ENCODE assay signal across 19 cellular contexts in the genomic region with DNA sequence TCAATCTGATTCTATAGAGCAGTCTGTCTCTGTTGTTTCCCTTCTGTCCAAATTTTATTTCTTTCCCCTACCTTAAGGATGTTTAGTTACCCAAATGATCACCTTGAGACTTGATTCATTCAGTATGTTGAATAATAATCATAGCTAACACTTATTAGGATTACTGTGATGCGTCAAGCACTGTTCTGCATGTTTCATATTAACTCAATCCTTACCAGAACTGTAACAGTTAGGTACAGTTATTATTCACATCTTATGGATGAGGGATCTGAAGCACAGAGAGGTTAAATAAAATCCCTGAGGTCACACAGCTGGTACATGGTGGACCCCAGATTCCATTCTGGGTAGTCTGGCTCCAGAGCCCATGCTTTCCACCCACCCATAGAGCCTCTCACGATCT.
A peak's percentile ranks its signal among the peaks of the same experiment; 100 is the strongest.
DNase-seq lines count a peak whose midpoint lies in the region; ATAC-seq and TF ChIP-seq lines count a peak whose summit lies in the region.
"Had no signal": no experiment of that assay in that cellular context is flagged by ENCODE, and none has a peak within 500 bp of the region (broad histone marks: within the 10 kb centered on the region; RNA-seq: fewer than 3 reads in every experiment).

No MANE protein-coding gene starts in this region.

- H3K18ac ChIP-seq in IMR-90 (ENCODE audit: low read depth, low read length), result no peak overlapping the region

- peaks cover 41% of the 10 kb centered on the region for H3K4me1 Mint-ChIP-seq in activated CD8-positive, alpha-beta memory T cell treated with anti-CD3 and anti-CD28 coated beads, Interleukin-2, amount 10 ng/mL, durations not matched to agents 7 days and 5 days
- H3K4me1 Mint-ChIP-seq in central memory CD8-positive, alpha-beta T cell, result peaks cover 23% of the 10 kb centered on the region
- H3K4me1 Mint-ChIP-seq in stimulated activated memory B cell treated with anti-CD40 and anti-IgM and Interleukin-4, amounts not matched to agents 10 μg/mL and 1 μg/mL and 100 μg/mL, for 72 hours, result peaks cover 62% of the 10 kb centered on the region
- H3K4me1 Mint-ChIP-seq in GM23338, result peaks cover 3% of the 10 kb centered on the region; the same call in 2 of the 3 replicates

- H3K36me3 ChIP-seq in IMR-90 (ENCODE audit: control insufficient read depth, insufficient read depth, low read length) (peaks cover 23% of the 10 kb centered on the region; the same call in 1 of the 2 replicates), ascending aorta (no peaks in the 10 kb centered on the region), GM23338 (ENCODE audit: insufficient read depth) (no peaks in the 10 kb centered on the region)
- H3K36me3 ChIP-seq: transverse colon had no signal

- no peak overlapping the region for H4K5ac ChIP-seq in IMR-90 (ENCODE audit: low read depth, low read length)

- H3F3A ChIP-seq in GM23338 (replicated peaks; ENCODE audit: low read depth), result no peaks in the 10 kb centered on the region

- H3K9me3 ChIP-seq in IMR-90 (ENCODE audit: control insufficient read depth, insufficient read depth, low read length), result no peaks in the 10 kb centered on the region
- H3K9me3 ChIP-seq in ascending aorta, result no peaks in the 10 kb centered on the region
- H3K9me3 ChIP-seq: body of pancreas, Caco-2, esophagus squamous epithelium, transverse colon had no signal

- no peaks in the 10 kb centered on the region for H3K4me1 ChIP-seq in IMR-90 (ENCODE audit: control insufficient read depth, insufficient read depth, low read length)
- peaks cover 0 to 3% of the 10 kb centered on the region in 2 donors for H3K4me1 ChIP-seq in ascending aorta
- no peaks in the 10 kb centered on the region for H3K4me1 ChIP-seq in GM23338 (ENCODE audit: insufficient read depth)
- H3K4me1 ChIP-seq: Caco-2 had no signal

- peak overlapping the region; percentile 69 for H3K4me3 Mint-ChIP-seq in activated CD8-positive, alpha-beta memory T cell treated with anti-CD3 and anti-CD28 coated beads, Interleukin-2, amount 10 ng/mL, durations not matched to agents 7 days and 5 days
- peak overlapping the region; percentile 73 for H3K4me3 Mint-ChIP-seq in central memory CD8-positive, alpha-beta T cell
- peak overlapping the region; percentile 58 for H3K4me3 Mint-ChIP-seq in stimulated activated memory B cell treated with anti-CD40 and anti-IgM and Interleukin-4, amounts not matched to agents 10 μg/mL and 1 μg/mL and 100 μg/mL, for 72 hours
- H3K4me3 Mint-ChIP-seq in GM23338, result no peak overlapping the region
- H3K4me3 Mint-ChIP-seq: nephron had no signal

- H3K4me3 ChIP-seq in IMR-90 (ENCODE audit: insufficient read depth, low read depth, low read length) (no peak overlapping the region), ascending aorta (no peak overlapping the region), GM23338 (no peak overlapping the region)
- H3K4me3 ChIP-seq: body of pancreas, esophagus squamous epithelium, transverse colon had no signal

- H3K56ac ChIP-seq in IMR-90 (ENCODE audit: extremely low read depth, insufficient read depth, low read length), result no peak overlapping the region

- H3K27ac Mint-ChIP-seq in activated CD8-positive, alpha-beta memory T cell treated with anti-CD3 and anti-CD28 coated beads, Interleukin-2, amount 10 ng/mL, durations not matched to agents 7 days and 5 days, result peak overlapping the region; percentile 91
- H3K27ac Mint-ChIP-seq in central memory CD8-positive, alpha-beta T cell (ENCODE audit: low read depth), result peak overlapping the region; percentile 93
- peak overlapping the region; percentile 91 for H3K27ac Mint-ChIP-seq in stimulated activated memory B cell treated with anti-CD40 and anti-IgM and Interleukin-4, amounts not matched to agents 10 μg/mL and 1 μg/mL and 100 μg/mL, for 72 hours
- no peak overlapping the region for H3K27ac Mint-ChIP-seq in GM23338

- H3K9me3 Mint-ChIP-seq in activated CD8-positive, alpha-beta memory T cell treated with anti-CD3 and anti-CD28 coated beads, Interleukin-2, amount 10 ng/mL, durations not matched to agents 7 days and 5 days (ENCODE audit: low read depth), result no peaks in the 10 kb centered on the region
- no peaks in the 10 kb centered on the region for H3K9me3 Mint-ChIP-seq in central memory CD8-positive, alpha-beta T cell
- H3K9me3 Mint-ChIP-seq in stimulated activated memory B cell treated with anti-CD40 and anti-IgM and Interleukin-4, amounts not matched to agents 10 μg/mL and 1 μg/mL and 100 μg/mL, for 72 hours, result no peaks in the 10 kb centered on the region
- H3K9me3 Mint-ChIP-seq in GM23338, result no peaks in the 10 kb centered on the region
- H3K9me3 Mint-ChIP-seq: activated B cell treated with CpG ODN at 0.5 μM for 24 hours; activated T-helper 2 cell treated with anti-CD3 and anti-CD28 coated beads, Interferon-gamma antibody, Interleukin-2, Interleukin-4, amounts not matched to agents 10 μg/mL and 5 μg/mL and 100 μg/mL, durations not matched to agents 14 hours and 24 hours and 36 hours; nephron had no signal

- H3K23ac ChIP-seq in IMR-90 (ENCODE audit: low read depth, low read length), result no peak overlapping the region

- no peaks in the 10 kb centered on the region for H3K9me2 ChIP-seq in GM23338 (ENCODE audit: insufficient read depth)

- no peak overlapping the region for H2BK120ac ChIP-seq in IMR-90 (ENCODE audit: low read depth, low read length)

- H2BK5ac ChIP-seq in IMR-90 (ENCODE audit: low read depth, low read length, poor library complexity, severe bottlenecking), result no peak overlapping the region

- no peak overlapping the region for H4K91ac ChIP-seq in IMR-90 (ENCODE audit: insufficient read depth, low read depth, low read length)

- H3K4ac ChIP-seq in IMR-90 (ENCODE audit: low read depth, low read length), result no peak overlapping the region

- H2AK9ac ChIP-seq in IMR-90 (replicated peaks; ENCODE audit: low read depth, low read length, poor library complexity), result no peak overlapping the region

- CTCF ChIA-PET in activated CD8-positive, alpha-beta memory T cell treated with anti-CD3 and anti-CD28 coated beads, Interleukin-2, amount 10 ng/mL, durations not matched to agents 7 days and 5 days (lab: Charles Lee), result interaction anchor here (0.7 to 1.7 kb wide), 3 partner anchors 9 to 187 kb away, joined by 4 to 5 read pairs (median 4); partner anchors contain the start of gene KAT6B
- CTCF ChIA-PET in IMR-90 (lab: Yijun Ruan, JAX), result interaction anchor here (0.7 kb wide), 1 partner anchor 134 kb away, joined by 3 read pairs; no protein-coding TSS in a partner anchor

- H3K36me3 Mint-ChIP-seq in activated CD8-positive, alpha-beta memory T cell treated with anti-CD3 and anti-CD28 coated beads, Interleukin-2, amount 10 ng/mL, durations not matched to agents 7 days and 5 days, result peaks cover 26% of the 10 kb centered on the region
- H3K36me3 Mint-ChIP-seq in central memory CD8-positive, alpha-beta T cell (ENCODE audit: insufficient read depth), result peaks cover 4% of the 10 kb centered on the region
- H3K36me3 Mint-ChIP-seq in stimulated activated memory B cell treated with anti-CD40 and anti-IgM and Interleukin-4, amounts not matched to agents 10 μg/mL and 1 μg/mL and 100 μg/mL, for 72 hours, result peaks cover 12% of the 10 kb centered on the region
- no peaks in the 10 kb centered on the region for H3K36me3 Mint-ChIP-seq in GM23338 (ENCODE audit: low read depth)

- H2AK5ac ChIP-seq in IMR-90 (ENCODE audit: low read depth, low read length), result no peak overlapping the region

- POLR2A ChIA-PET in IMR-90 (lab: Charles Lee; ENCODE audit: unreplicated experiment), result no interaction called here

- H3K9me1 ChIP-seq in IMR-90 (ENCODE audit: insufficient read depth, low read length), result peaks cover 7% of the 10 kb centered on the region; the same call in 1 of the 2 replicates

- no peak for ATAC-seq in activated CD8-positive, alpha-beta memory T cell treated with anti-CD3 and anti-CD28 coated beads, Interleukin-2, amount 10 ng/mL, durations not matched to agents 7 days and 5 days
- ATAC-seq in IMR-90 (ENCODE audit: low read depth), result no peak
- ATAC-seq in central memory CD8-positive, alpha-beta T cell (replicated peaks; ENCODE audit: extremely low read depth, poor library complexity, severe bottlenecking), result no peak
- no peak for ATAC-seq in stimulated activated memory B cell treated with anti-CD40 and anti-IgM and Interleukin-4, amounts not matched to agents 10 μg/mL and 1 μg/mL and 100 μg/mL, for 72 hours
- ATAC-seq in HG02884 (IDR thresholded peaks at IDR 0.05; ENCODE audit: unreplicated experiment), result no peak
- no peak for ATAC-seq in GM23338

- intact Hi-C loops in IMR-90 (cut with micrococcal nuclease), result no loop called here
- intact Hi-C loops in ascending aorta (cut with DNase I), result no loop called here

- H3K27ac ChIP-seq in IMR-90 (ENCODE audit: insufficient read depth, low read length) (no peak overlapping the region), ascending aorta (no peak overlapping the region), GM23338 (ENCODE audit: low read depth) (no peak overlapping the region)
- H3K27ac ChIP-seq: body of pancreas had no signal

- TF ChIP-seq POLR2A in IMR-90 (IDR thresholded peaks at IDR 0.05; ENCODE audit: low read depth, low read length), result no peak

- H4K8ac ChIP-seq in IMR-90 (ENCODE audit: low read depth in 2 of 2, low read length in 2 of 2), result no peak overlapping the region

- no peak overlapping the region for H2AFZ ChIP-seq in IMR-90 (replicated peaks; ENCODE audit: low read length, poor library complexity)
- H2AFZ ChIP-seq in GM23338, result no peak overlapping the region

- no peak overlapping the region for H3K4me2 ChIP-seq in IMR-90 (ENCODE audit: low read depth, low read length)
- H3K4me2 ChIP-seq in GM23338, result no peak overlapping the region

- TF ChIP-seq CTCF in IMR-90 (conservative IDR thresholded peaks at IDR 0.05; ENCODE audit: low read depth, low read length) (no peak), ascending aorta (IDR thresholded peaks at IDR 0.05) (no peak), GM23338 (conservative IDR thresholded peaks at IDR 0.05; ENCODE audit: low read depth in 2 of 2) (no peak)

- H4K20me1 ChIP-seq in IMR-90 (ENCODE audit: insufficient read depth, low read length) (no peaks in the 10 kb centered on the region), GM23338 (replicated peaks; ENCODE audit: insufficient read depth) (no peaks in the 10 kb centered on the region)

- H3K27me3 ChIP-seq in IMR-90 (ENCODE audit: control insufficient read depth, insufficient read depth, low read length) (no peaks in the 10 kb centered on the region), ascending aorta (no peaks in the 10 kb centered on the region), GM23338 (ENCODE audit: insufficient read depth) (no peaks in the 10 kb centered on the region)
- H3K27me3 ChIP-seq: body of pancreas, esophagus squamous epithelium, transverse colon had no signal

- peaks cover 8 to 34% of the 10 kb centered on the region in 2 experiments; a peak in 3 of 4 replicates for H3K79me1 ChIP-seq in IMR-90 (ENCODE audit: low read depth in 1 of 2, low read length in 2 of 2)

- H3K14ac ChIP-seq in IMR-90 (replicated peaks; ENCODE audit: low read depth, low read length), result 0 out of 2 replicates have a peak overlapping the region, but pooled peaks have one; percentile 7

- no peak overlapping the region for H2BK15ac ChIP-seq in IMR-90 (ENCODE audit: low read depth, low read length)

- H3K9ac ChIP-seq in IMR-90 (ENCODE audit: low read depth, low read length), result no peak overlapping the region

- no peaks in the 10 kb centered on the region for H3K27me3 Mint-ChIP-seq in activated CD8-positive, alpha-beta memory T cell treated with anti-CD3 and anti-CD28 coated beads, Interleukin-2, amount 10 ng/mL, durations not matched to agents 7 days and 5 days
- H3K27me3 Mint-ChIP-seq in central memory CD8-positive, alpha-beta T cell, result no peaks in the 10 kb centered on the region
- no peaks in the 10 kb centered on the region for H3K27me3 Mint-ChIP-seq in stimulated activated memory B cell treated with anti-CD40 and anti-IgM and Interleukin-4, amounts not matched to agents 10 μg/mL and 1 μg/mL and 100 μg/mL, for 72 hours
- no peaks in the 10 kb centered on the region for H3K27me3 Mint-ChIP-seq in GM23338 (ENCODE audit: insufficient read depth, low read depth, poor library complexity)
- H3K27me3 Mint-ChIP-seq: activated B cell treated with CpG ODN at 0.5 μM for 24 hours had no signal

- no peak for DNase-seq in activated CD8-positive, alpha-beta memory T cell treated with anti-CD3 and anti-CD28 coated beads, Interleukin-2, amount 10 ng/mL, durations not matched to agents 7 days and 5 days
- no peak for DNase-seq in activated CD8-positive, alpha-beta memory T cell treated with anti-CD3 and anti-CD28 coated beads, Interleukin-2, amount 50 U/mL, for 4 hours
- DNase-seq in IMR-90, result no peak
- no peak for DNase-seq in central memory CD8-positive, alpha-beta T cell (ENCODE audit: low spot score in 2 of 2)
- no peak for DNase-seq in ascending aorta (ENCODE audit: low spot score in 2 of 2)
- no peak for DNase-seq in GM23338 (ENCODE audit: low spot score)
- DNase-seq: activated B cell treated with CpG ODN at 0.5 μM for 24 hours; body of pancreas; Caco-2; esophagus squamous epithelium; GDM1; NCI-H187; NCI-H510A; stimulated activated CD4-positive, alpha-beta T cell treated with anti-CD3 and anti-CD28 coated beads, Interleukin-1b, Interleukin-23, amount 100 ng/mL, for 48 hours; transverse colon had no signal

- in situ Hi-C loops in IMR-90 (cut with MboI; ENCODE audit: low sequenced_read_pairs), result no loop called here

- no CpG with 5 or more reads among the region's 2 CpGs for WGBS in IMR-90 (ENCODE audit: extremely low coverage in 2 of 2, insufficient read length in 1 of 2), 2 experiments

- BruUV-seq in IMR-90 (replicated peaks; lab: Mats Ljungman, UMichigan), result no TSS peak

- H2BK20ac ChIP-seq in IMR-90 (ENCODE audit: low read depth, low read length), result no peak overlapping the region

- no peaks in the 10 kb centered on the region for H3K79me2 ChIP-seq in GM23338 (replicated peaks; ENCODE audit: insufficient read depth)

- no peak for TF ChIP-seq RAD21 in IMR-90 (IDR thresholded peaks at IDR 0.05; ENCODE audit: low read length)

- dilution Hi-C loops in IMR-90 (cut with HindIII; ENCODE audit: low sequenced_read_pairs, unreplicated experiment), result no loop called here
